8 cellular contexts compared by ENCODE assay signal in the genomic region with DNA sequence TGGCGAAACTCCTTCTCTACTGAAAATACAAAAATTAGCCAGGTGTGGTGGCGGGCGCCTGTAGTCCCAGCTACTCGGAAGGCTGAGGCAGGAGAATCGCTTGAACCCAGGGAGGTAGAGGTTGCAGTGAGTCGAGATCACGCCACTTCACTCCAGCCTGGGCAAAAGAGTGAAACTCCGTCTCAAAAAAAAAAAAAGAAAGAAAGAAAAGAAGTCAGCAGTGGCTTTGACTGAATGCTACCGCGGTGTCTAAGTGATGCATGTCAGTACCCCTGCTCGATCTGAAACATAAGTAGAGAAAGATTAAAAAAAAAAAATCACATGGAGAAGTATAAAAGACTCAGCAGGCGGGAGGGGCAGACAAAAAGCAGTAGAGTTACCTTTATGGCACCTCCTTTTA.
DNase-seq lines count a peak whose midpoint lies in the region; ATAC-seq and TF ChIP-seq lines count a peak whose summit lies in the region.
"Not testable (repeated sequence)": the region's sequence is repeated elsewhere in the genome, so short reads cannot be mapped to it uniquely, and the experiment has no call there.

No MANE protein-coding gene starts in this region.

- peak overlapping the region; percentile 96 for H3K27ac Mint-ChIP-seq in activated B cell treated with CpG ODN at 0.5 μM for 24 hours
- H3K27ac Mint-ChIP-seq in activated T-cell treated with anti-CD3 and anti-CD28 coated beads, Interleukin-2, amount 50 U/mL, for 24 hours = peak overlapping the region; percentile 93
- peak overlapping the region; percentile 90 for H3K27ac Mint-ChIP-seq in activated naive CD8-positive, alpha-beta T cell
- H3K27ac Mint-ChIP-seq in immature natural killer cell = peak overlapping the region in 5 of 6 donors; percentile 43 to 89 (median 70)

- not testable (repeated sequence) for H3K27me3 ChIP-seq in BLaER1; KMS-11 (ENCODE audit: insufficient read depth, low read depth); OCI-LY1 (ENCODE audit: insufficient read depth, low read length); spleen (replicated peaks in 1 of 7)

- POLR2A ChIA-PET in activated B cell treated with CpG ODN at 0.5 μM for 24 hours (lab: Charles Lee) = interaction anchor here (0.8 to 7.3 kb wide), 15 partner anchors 10 to 299 kb away, joined by 3 to 79 read pairs (median 8); partner anchors contain the start of genes PAX5 and ZCCHC7

- H4K20me1 ChIP-seq in BLaER1; KMS-11 (ENCODE audit: insufficient read depth); OCI-LY1 (ENCODE audit: insufficient read depth, low read length): not testable (repeated sequence)

- WGBS in spleen, 5 donors = 67 to 91% (median 81%) methylated on average over 12 of the region's 12 CpGs

- H3K36me3 Mint-ChIP-seq in activated B cell treated with CpG ODN at 0.5 μM for 24 hours (ENCODE audit: low read depth) = peaks cover 43% of the 10 kb centered on the region
- peaks cover 47% of the 10 kb centered on the region for H3K36me3 Mint-ChIP-seq in activated T-cell treated with anti-CD3 and anti-CD28 coated beads, Interleukin-2, amount 50 U/mL, for 24 hours (ENCODE audit: low read depth)
- peaks cover 15% of the 10 kb centered on the region for H3K36me3 Mint-ChIP-seq in activated naive CD8-positive, alpha-beta T cell
- not testable (repeated sequence) for H3K36me3 Mint-ChIP-seq in immature natural killer cell

- H3K79me2 ChIP-seq in KMS-11 (ENCODE audit: insufficient read depth, low read depth) = not testable (repeated sequence)
- peaks cover 34% of the 10 kb centered on the region for H3K79me2 ChIP-seq in OCI-LY1 (ENCODE audit: insufficient read depth, low read length)

- CTCF ChIA-PET in activated B cell treated with CpG ODN at 0.5 μM for 24 hours (lab: Charles Lee) = interaction anchor here (1.0 kb wide), 1 partner anchor 8 kb away, joined by 3 read pairs; no protein-coding TSS in a partner anchor

- not testable (repeated sequence) for TF ChIP-seq POLR2A in spleen (IDR thresholded peaks at IDR 0.05)

- H3K9ac ChIP-seq in BLaER1 = peak overlapping the region; percentile 81
- H3K9ac ChIP-seq in KMS-11; OCI-LY1 (ENCODE audit: low read length): not testable (repeated sequence)

- H3K4me3 Mint-ChIP-seq in activated B cell treated with CpG ODN at 0.5 μM for 24 hours = peak overlapping the region; percentile 62
- not testable (repeated sequence) for H3K4me3 Mint-ChIP-seq in activated T-cell treated with anti-CD3 and anti-CD28 coated beads, Interleukin-2, amount 50 U/mL, for 24 hours
- peak overlapping the region; percentile 60 for H3K4me3 Mint-ChIP-seq in activated naive CD8-positive, alpha-beta T cell
- H3K4me3 Mint-ChIP-seq in immature natural killer cell = peak overlapping the region; percentile 71 to 87 (median 82)

- H3K4me1 ChIP-seq in BLaER1 (peaks cover 90% of the 10 kb centered on the region), KMS-11 (ENCODE audit: low read depth, poor library complexity, severe bottlenecking) (peaks cover 40% of the 10 kb centered on the region), OCI-LY1 (ENCODE audit: insufficient read depth, low read length, severe bottlenecking) (peaks cover 72% of the 10 kb centered on the region), spleen (peaks cover 22 to 81% (median 33%) of the 10 kb centered on the region in 6 donors)

- not testable (repeated sequence) for H2AFZ ChIP-seq in KMS-11 (ENCODE audit: low read depth); OCI-LY1 (ENCODE audit: low read length)

- peaks cover 75% of the 10 kb centered on the region for H3K36me3 ChIP-seq in BLaER1
- not testable (repeated sequence) for H3K36me3 ChIP-seq in KMS-11 (ENCODE audit: insufficient read depth)
- peaks cover 55% of the 10 kb centered on the region for H3K36me3 ChIP-seq in OCI-LY1 (ENCODE audit: insufficient read depth, low read length)
- peaks cover 0 to 42% (median 21%) of the 10 kb centered on the region in 6 donors for H3K36me3 ChIP-seq in spleen

- H3F3A ChIP-seq in OCI-LY1 (ENCODE audit: insufficient read depth, low read length) = not testable (repeated sequence)

- H3K9me2 ChIP-seq in OCI-LY1 (ENCODE audit: low read depth, low read length) = not testable (repeated sequence)

- not testable (repeated sequence) for H3K9me3 Mint-ChIP-seq in activated B cell treated with CpG ODN at 0.5 μM for 24 hours; activated T-cell treated with anti-CD3 and anti-CD28 coated beads, Interleukin-2, amount 50 U/mL, for 24 hours; activated naive CD8-positive, alpha-beta T cell (ENCODE audit: low read depth); immature natural killer cell

- intact Hi-C loops in activated B cell treated with CpG ODN at 0.5 μM for 24 hours (cut with micrococcal nuclease) = loop anchor here (2.0 to 5.0 kb wide), 4 partner anchors 156 to 310 kb away; partner anchors contain the start of gene ZCCHC7
- intact Hi-C loops in spleen (cut with DNase I; ENCODE audit: low total_unique reads) = not testable (repeated sequence)

- peak overlapping the region; percentile 92 for H3K4me2 ChIP-seq in BLaER1
- peak overlapping the region; percentile 68; the same call in 1 of the 2 replicates for H3K4me2 ChIP-seq in KMS-11
- peak overlapping the region; percentile 0; the same call in 1 of the 2 replicates for H3K4me2 ChIP-seq in OCI-LY1 (ENCODE audit: low read length)

- peaks cover 76% of the 10 kb centered on the region for H3K4me1 Mint-ChIP-seq in activated B cell treated with CpG ODN at 0.5 μM for 24 hours
- peaks cover 55% of the 10 kb centered on the region for H3K4me1 Mint-ChIP-seq in activated T-cell treated with anti-CD3 and anti-CD28 coated beads, Interleukin-2, amount 50 U/mL, for 24 hours (ENCODE audit: low read depth)
- peaks cover 59% of the 10 kb centered on the region for H3K4me1 Mint-ChIP-seq in activated naive CD8-positive, alpha-beta T cell (ENCODE audit: low read depth)
- peaks cover 53 to 70% of the 10 kb centered on the region in 2 donors for H3K4me1 Mint-ChIP-seq in immature natural killer cell

- H3K27ac ChIP-seq in BLaER1 (peak overlapping the region; percentile 95), OCI-LY1 (ENCODE audit: low read depth, low read length, poor library complexity, severe bottlenecking) (peak overlapping the region; percentile 99), spleen (peak overlapping the region; percentile 49 to 82 (median 70))
- H3K27ac ChIP-seq in KMS-11 = not testable (repeated sequence)

- TF ChIP-seq CTCF in KMS-11 (conservative IDR thresholded peaks at IDR 0.05; ENCODE audit: low read depth, low read length); OCI-LY1 (IDR thresholded peaks at IDR 0.05; ENCODE audit: low read length); activated B cell treated with CpG ODN at 0.5 μM for 24 hours (IDR thresholded peaks at IDR 0.05); spleen (IDR thresholded peaks at IDR 0.05 in 8 of 11, conservative IDR thresholded peaks at IDR 0.05 in 3 of 11): not testable (repeated sequence)

- not testable (repeated sequence) for H3K27me3 Mint-ChIP-seq in activated B cell treated with CpG ODN at 0.5 μM for 24 hours; activated T-cell treated with anti-CD3 and anti-CD28 coated beads, Interleukin-2, amount 50 U/mL, for 24 hours; activated naive CD8-positive, alpha-beta T cell
- H3K27me3 Mint-ChIP-seq in immature natural killer cell (ENCODE audit: low read depth in 3 of 3) = peaks cover 0 to 12% (median 2%) of the 10 kb centered on the region in 3 donors

- not testable (repeated sequence) for H3K9me3 ChIP-seq in BLaER1; OCI-LY1 (ENCODE audit: low read length); spleen

- H3K4me3 ChIP-seq in BLaER1 = peak overlapping the region; percentile 40
- not testable (repeated sequence) for H3K4me3 ChIP-seq in KMS-11 (IDR thresholded peaks at IDR 0.05; ENCODE audit: insufficient read depth, low read depth, low read length); OCI-LY1 (ENCODE audit: low read depth, low read length, poor library complexity, severe bottlenecking); spleen

- not testable (repeated sequence) for DNase-seq in activated B cell treated with CpG ODN at 0.5 μM for 24 hours; activated T-cell treated with anti-CD3 and anti-CD28 coated beads, Interleukin-2, amount 50 U/mL, for 24 hours; spleen
- DNase-seq in immature natural killer cell = peak in 1 of 3 donors; percentile 22

- ATAC-seq in activated B cell treated with CpG ODN at 0.5 μM for 24 hours (ENCODE audit: low read depth) = not testable (repeated sequence)

Comparison
In these comparisons a context has a peak if more than half of its experiments do, and no peak if none do; other contexts are left out.
1. H3K4me2 ChIP-seq: peak in every context shown above with its lines; median percentile 92 in BLaER1; 68 in KMS-11; 0 in OCI-LY1.